8 cellular contexts compared by ENCODE assay signal in the genomic region with DNA sequence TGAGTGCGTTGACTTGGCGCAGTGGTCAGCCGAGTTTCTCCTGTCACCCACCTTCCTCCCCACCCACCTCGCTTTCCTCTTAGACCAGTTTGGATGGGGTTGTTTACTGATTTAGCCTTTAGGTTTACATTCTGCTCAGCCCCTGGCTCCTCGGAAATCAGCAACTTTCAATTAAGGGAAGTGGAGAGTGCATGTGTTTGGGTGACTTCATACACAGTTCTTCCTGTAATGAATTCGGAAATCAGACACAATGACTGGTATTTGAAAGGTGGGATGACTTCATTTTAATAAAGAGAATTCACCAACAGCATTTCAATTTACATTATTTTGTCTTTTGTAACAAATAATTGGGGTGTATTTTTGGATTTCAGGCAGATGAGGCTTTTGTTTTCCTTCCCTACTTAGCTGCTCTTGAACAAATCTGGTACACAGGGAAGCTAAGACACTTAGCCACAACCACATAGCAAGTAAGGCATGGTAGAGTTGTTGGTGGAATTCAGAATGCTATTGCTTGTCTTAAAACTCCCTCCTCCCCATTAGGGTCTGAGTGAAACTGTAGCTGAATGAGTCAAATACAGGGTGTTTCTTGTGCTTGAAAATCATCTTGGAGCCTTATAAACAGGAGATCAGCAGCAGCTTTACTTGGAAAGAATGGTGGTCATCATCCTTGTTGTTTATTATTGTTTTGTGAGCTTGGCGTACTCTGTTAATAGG. TPM values are rescaled to one million over a fixed set of nuclear protein-coding genes. Genes with fewer than 3 reads are reported as not detected.
DNase-seq lines count a peak whose midpoint lies in the region; ATAC-seq and TF ChIP-seq lines count a peak whose summit lies in the region.

No MANE protein-coding gene starts in this region.

- peaks cover 20% of the 10 kb centered on the region for H3K4me1 ChIP-seq in BLaER1
- H3K4me1 ChIP-seq in OCI-LY7 (ENCODE audit: insufficient read depth, low read length, poor library complexity, severe bottlenecking): peaks cover 24% of the 10 kb centered on the region
- peaks cover 0 to 13% (median 6%) of the 10 kb centered on the region in 4 donors for H3K4me1 ChIP-seq in right lobe of liver
- H3K4me1 ChIP-seq in tibial nerve: peaks cover 0 to 47% (median 6%) of the 10 kb centered on the region in 4 donors

- CTCF ChIA-PET in OCI-LY7 (lab: Charles Lee; ENCODE audit: unreplicated experiment): interaction anchor here (0.7 kb wide), 1 partner anchor 111 kb away, joined by 3 read pairs; no protein-coding TSS in a partner anchor

- DNase-seq in OCI-LY7 (ENCODE audit: low spot score) (peak; percentile 47), cerebellar cortex (ENCODE audit: low spot score) (peak; percentile 13), right lobe of liver (no peak), tibial nerve (ENCODE audit: low spot score in 2 of 2) (peak in 1 of 2 donors; percentile 28), C1 segment of cervical spinal cord (lab: John Stamatoyannopoulos, UW) (no peak)
- no peak for DNase-seq in activated CD8-positive, alpha-beta memory T cell treated with anti-CD3 and anti-CD28 coated beads for 24 hours

- H3K4me3 ChIP-seq in BLaER1: peak overlapping the region; percentile 100
- H3K4me3 ChIP-seq in OCI-LY7 (ENCODE audit: low read depth, low read length, poor library complexity, severe bottlenecking): peak overlapping the region; percentile 95
- peak overlapping the region; percentile 67 to 82 (median 77) for H3K4me3 ChIP-seq in right lobe of liver
- H3K4me3 ChIP-seq in tibial nerve: peak overlapping the region; percentile 67 to 89 (median 80)

- 10% methylated on average over 7 of the region's 7 CpGs for WGBS in right lobe of liver (ENCODE audit: insufficient coverage, low coverage, low lambda C conversion rate, missing lambda C conversion rate)
- 12% methylated on average over 7 of the region's 7 CpGs for WGBS in tibial nerve, 2 donors

- H3K36me3 ChIP-seq in BLaER1 (peaks cover 19% of the 10 kb centered on the region; the same call in 1 of the 2 replicates), OCI-LY7 (ENCODE audit: insufficient read depth, low read length) (peaks cover 5% of the 10 kb centered on the region; the same call in 1 of the 2 replicates), right lobe of liver (no peaks in the 10 kb centered on the region), tibial nerve (peaks cover 0 to 11% (median 0%) of the 10 kb centered on the region in 3 donors)

- peak overlapping the region; percentile 82 for H3K27ac ChIP-seq in BLaER1
- peak overlapping the region; percentile 41 for H3K27ac ChIP-seq in OCI-LY7 (ENCODE audit: low read depth, low read length, poor library complexity, severe bottlenecking)
- peak overlapping the region; percentile 84 to 86 (median 84) for H3K27ac ChIP-seq in right lobe of liver
- H3K27ac ChIP-seq in tibial nerve: peak overlapping the region; percentile 76 to 94 (median 92)

- H3K9me2 ChIP-seq in OCI-LY7 (ENCODE audit: insufficient read depth, low read length): no peaks in the 10 kb centered on the region

- peak overlapping the region; percentile 92 for H3K9ac ChIP-seq in BLaER1

- TF ChIP-seq CTCF in OCI-LY7 (conservative IDR thresholded peaks at IDR 0.05; ENCODE audit: low read length) (no peak), right lobe of liver (IDR thresholded peaks at IDR 0.05) (no peak), tibial nerve (IDR thresholded peaks at IDR 0.05) (no peak)

- POLR2A ChIA-PET in OCI-LY7 (lab: Charles Lee): interaction anchor here (1.1 to 1.5 kb wide), 5 partner anchors 11 to 60 kb away, joined by 4 to 13 read pairs (median 7); partner anchors contain the start of gene PPP1R8

- H3K27me3 ChIP-seq in BLaER1 (no peaks in the 10 kb centered on the region), right lobe of liver (no peaks in the 10 kb centered on the region), tibial nerve (no peaks in the 10 kb centered on the region)

- TF ChIP-seq EP300 in tibial nerve (IDR thresholded peaks at IDR 0.05): no peak

- peaks cover 29% of the 10 kb centered on the region for H3K79me2 ChIP-seq in OCI-LY7 (ENCODE audit: insufficient read depth, low read depth, low read length)

- peak overlapping the region; percentile 87 for H3K4me2 ChIP-seq in BLaER1
- peak overlapping the region; percentile 88 for H3K4me2 ChIP-seq in OCI-LY7 (ENCODE audit: low read length)

- no peak for TF ChIP-seq POLR2A in right lobe of liver (IDR thresholded peaks at IDR 0.05)
- no peak for TF ChIP-seq POLR2A in tibial nerve (IDR thresholded peaks at IDR 0.05)

- peak overlapping the region; percentile 98 for H2AFZ ChIP-seq in OCI-LY7 (ENCODE audit: low read length)

- ATAC-seq in GM21528 (IDR thresholded peaks at IDR 0.05; ENCODE audit: low FRiP score, unreplicated experiment) (peak; percentile 2), right lobe of liver (peak in 3 of 4 donors; percentile 1 to 19 (median 16))

- H3K9me3 ChIP-seq in BLaER1: no peaks in the 10 kb centered on the region
- no peaks in the 10 kb centered on the region for H3K9me3 ChIP-seq in OCI-LY7 (ENCODE audit: low read length)
- no peaks in the 10 kb centered on the region for H3K9me3 ChIP-seq in right lobe of liver
- no peaks in the 10 kb centered on the region for H3K9me3 ChIP-seq in tibial nerve

- H4K20me1 ChIP-seq in BLaER1: peaks cover 57% of the 10 kb centered on the region
- H4K20me1 ChIP-seq in OCI-LY7 (ENCODE audit: insufficient read depth, low read length): no peaks in the 10 kb centered on the region

- BruUV-seq in OCI-LY7 (replicated peaks; lab: Mats Ljungman, UMichigan): TSS peak; percentile 68

- intact Hi-C loops in OCI-LY7 (cut with micrococcal nuclease; ENCODE audit: unreplicated experiment) (loop anchor here (5.0 kb wide), 1 partner anchor 47 kb away; the partner anchor contains the start of gene FAM76A), right lobe of liver (cut with DNase I) (no loop called here)

RNA-seq across cellular contexts. Expression of gene STX12, which starts 0.9 kb away (rescaled TPM):
- total RNA-seq in OCI-LY7 (2014; rRNA removed; shearing (Covaris generic)): 17.2 and 19.8 TPM in 2 replicates
- total RNA-seq in OCI-LY7 (2022) (29.7 and 30.1 TPM in 2 replicates), right lobe of liver (10 to 100 TPM; 15.2 to 32.7 (median 19.5) TPM), tibial nerve (10 to 100 TPM; 51.6 to 71.0 (median 66.9) TPM)

RNA-seq across cellular contexts. Expression of gene FAM76A, which starts 48.1 kb away (rescaled TPM):
- 18.6 and 24.6 TPM in 2 replicates for total RNA-seq in OCI-LY7 (2014; rRNA removed; shearing (Covaris generic))
- total RNA-seq in OCI-LY7 (2022) (16.3 and 19.6 TPM in 2 replicates), right lobe of liver (1 to 10 TPM; 3.5 to 7.4 (median 4.9) TPM), tibial nerve (10 to 100 TPM; 16.7 to 41.3 (median 23.7) TPM)

RNA-seq across cellular contexts. Expression of gene PPP1R8, which starts 56.7 kb away (rescaled TPM):
- 71.3 and 72.4 TPM in 2 replicates for total RNA-seq in OCI-LY7 (2014; rRNA removed; shearing (Covaris generic))
- total RNA-seq in OCI-LY7 (2022) (57.3 and 58.0 TPM in 2 replicates), right lobe of liver (10 to 100 TPM; 12.4 to 18.6 (median 13.0) TPM), tibial nerve (10 to 100 TPM; 32.0 to 58.2 (median 37.2) TPM)

Comparison
In these comparisons a context has a peak if more than half of its experiments do, and no peak if none do; other contexts are left out.
1. H3K27ac ChIP-seq: peak in every context shown above with its lines; median percentile 92 in tibial nerve; 84 in right lobe of liver; 82 in BLaER1; 41 in OCI-LY7.
2. DNase-seq: peak in OCI-LY7 (single experiment) and cerebellar cortex (single experiment); none in right lobe of liver (0 of 3), activated CD8-positive, alpha-beta memory T cell treated with anti-CD3 and anti-CD28 coated beads for 24 hours (single experiment) and C1 segment of cervical spinal cord (0 of 14).
3. Peak in every context shown above with its lines, with median percentiles within 50 percentile points of each other: H3K4me3 ChIP-seq.